In genomic region chr1:246267426-246267825, GRCh38 we compare ENCODE assay signal across 1 cellular context.
TF ChIP-seq lines count a peak whose summit lies in the region.

No MANE protein-coding gene starts in this region.

TF ChIP-seq in WTC11, 78 proteins besides CTCF, POLR2A, EP300 and RAD21:
- TF ChIP-seq MAX (CRISPR knock-in tag; IDR thresholded peaks at IDR 0.05) (no peak), GTF2I (CRISPR knock-in tag; conservative IDR thresholded peaks at IDR 0.05) (no peak), ERG (CRISPR knock-in tag; IDR thresholded peaks at IDR 0.05) (no peak), E2F4 (CRISPR knock-in tag; IDR thresholded peaks at IDR 0.05; ENCODE audit: borderline replicate concordance, low read depth) (no peak), PRRX2 (CRISPR knock-in tag; IDR thresholded peaks at IDR 0.05) (no peak), ATF3 (CRISPR knock-in tag; conservative IDR thresholded peaks at IDR 0.05) (no peak), NR1H2 (CRISPR knock-in tag; IDR thresholded peaks at IDR 0.05) (no peak), NFYB (CRISPR knock-in tag; conservative IDR thresholded peaks at IDR 0.05; ENCODE audit: low read depth) (no peak), FOXP4 (CRISPR knock-in tag; IDR thresholded peaks at IDR 0.05) (no peak), ZNF512 (CRISPR knock-in tag; IDR thresholded peaks at IDR 0.05; ENCODE audit: borderline replicate concordance) (no peak), ATF2 (CRISPR knock-in tag; IDR thresholded peaks at IDR 0.05; ENCODE audit: borderline replicate concordance, low read depth) (no peak), CREM (CRISPR knock-in tag; IDR thresholded peaks at IDR 0.05) (no peak), ZSCAN18 (CRISPR knock-in tag; IDR thresholded peaks at IDR 0.05) (no peak), CBFB (CRISPR knock-in tag; IDR thresholded peaks at IDR 0.05; ENCODE audit: low read depth) (no peak), FOXP1 (CRISPR knock-in tag; IDR thresholded peaks at IDR 0.05; ENCODE audit: borderline replicate concordance) (no peak), SMAD3 (CRISPR knock-in tag; IDR thresholded peaks at IDR 0.05; ENCODE audit: borderline replicate concordance) (no peak)
